8 cellular contexts compared by ENCODE assay signal in genomic region chr9:96021616-96022444, GRCh38.
DNase-seq lines count a peak whose midpoint lies in the region; ATAC-seq, FAIRE-seq and TF ChIP-seq lines count a peak whose summit lies in the region.

No MANE protein-coding gene starts in this region.

- H3K4me3 ChIP-seq in GM12878 (peak overlapping the region; percentile 73; the same call in 1 of the 2 replicates), spleen (peak overlapping the region; percentile 39 to 69 (median 49))

- no peak overlapping the region; the same call in 1 of the 2 replicates for H3K9ac ChIP-seq in GM12878 (ENCODE audit: control insufficient read depth, insufficient read depth, low read length)

- peak; percentile 40 for ATAC-seq in activated CD8-positive, alpha-beta memory T cell treated with anti-CD3 and anti-CD28 coated beads, Interleukin-2, amount 10 ng/mL, durations not matched to agents 7 days and 5 days
- ATAC-seq in GM12878: peak; percentile 44
- no peak for ATAC-seq in HG02610 (IDR thresholded peaks at IDR 0.05; ENCODE audit: unreplicated experiment)
- no peak for ATAC-seq in HG02970 (IDR thresholded peaks at IDR 0.05; ENCODE audit: low FRiP score, unreplicated experiment)

- H3K79me2 ChIP-seq in GM12878 (ENCODE audit: control insufficient read depth, insufficient read depth, low read length): no peaks in the 10 kb centered on the region

- DNase-seq in activated CD8-positive, alpha-beta memory T cell treated with anti-CD3 and anti-CD28 coated beads, Interleukin-2, amount 10 ng/mL, durations not matched to agents 7 days and 5 days: no peak
- no peak for DNase-seq in activated CD8-positive, alpha-beta memory T cell treated with anti-CD3 and anti-CD28 coated beads for 24 hours
- DNase-seq in GM12878 (ENCODE audit: low read depth, low spot score) (no peak), immature natural killer cell (peak in 1 of 3 donors; percentile 25), spleen (no peak), cerebellum (ENCODE audit: low spot score) (no peak)

- no peak overlapping the region for H2AFZ ChIP-seq in GM12878 (ENCODE audit: control insufficient read depth, low read depth, low read length)

- H3K4me1 ChIP-seq in GM12878 (ENCODE audit: control insufficient read depth, insufficient read depth, low read length) (peaks cover 5% of the 10 kb centered on the region; the same call in 1 of the 2 replicates), spleen (peaks cover 22 to 51% (median 32%) of the 10 kb centered on the region in 6 donors)

- H3K9me3 ChIP-seq in GM12878 (replicated peaks; ENCODE audit: control insufficient read depth, insufficient read depth, low read length) (no peaks in the 10 kb centered on the region), spleen (no peaks in the 10 kb centered on the region)

- no peaks in the 10 kb centered on the region; the same call in 1 of the 2 replicates for H4K20me1 ChIP-seq in GM12878 (ENCODE audit: control insufficient read depth, insufficient read depth)

- peak overlapping the region; percentile 87 for H3K4me2 ChIP-seq in GM12878 (ENCODE audit: control insufficient read depth, insufficient read depth)

- CTCF ChIA-PET in activated CD8-positive, alpha-beta memory T cell treated with anti-CD3 and anti-CD28 coated beads, Interleukin-2, amount 10 ng/mL, durations not matched to agents 7 days and 5 days (lab: Charles Lee): no interaction called here
- CTCF ChIA-PET in GM12878 (lab: Yijun Ruan, JAX): no interaction called here

- peak overlapping the region; percentile 90 for H3K27ac Mint-ChIP-seq in activated CD8-positive, alpha-beta memory T cell treated with anti-CD3 and anti-CD28 coated beads, Interleukin-2, amount 10 ng/mL, durations not matched to agents 7 days and 5 days
- H3K27ac Mint-ChIP-seq in immature natural killer cell: peak overlapping the region; percentile 89 to 97 (median 93)

- no peak for TF ChIP-seq EP300 in GM12878 (IDR thresholded peaks at IDR 0.05; ENCODE audit: borderline replicate concordance in 1 of 2, control insufficient read depth in 1 of 2, low read depth in 2 of 2, low read length in 2 of 2)

- POLR2A ChIA-PET in GM12878 (lab: Charles Lee): no interaction called here

- H3K9me3 Mint-ChIP-seq in activated CD8-positive, alpha-beta memory T cell treated with anti-CD3 and anti-CD28 coated beads, Interleukin-2, amount 10 ng/mL, durations not matched to agents 7 days and 5 days (ENCODE audit: low read depth): peaks cover 3% of the 10 kb centered on the region
- peaks cover 0 to 3% (median 0%) of the 10 kb centered on the region in 6 donors for H3K9me3 Mint-ChIP-seq in immature natural killer cell

- BruUV-seq in GM12878 (replicated peaks; lab: Mats Ljungman, UMichigan): no TSS peak

- H3K36me3 ChIP-seq in GM12878 (ENCODE audit: control insufficient read depth in 2 of 2, insufficient read depth in 2 of 2, low read length in 1 of 2) (no peaks in the 10 kb centered on the region; a peak in 1 of 4 replicates), spleen (peaks cover 0 to 11% (median 1%) of the 10 kb centered on the region in 6 donors)

- H3K27me3 Mint-ChIP-seq in activated CD8-positive, alpha-beta memory T cell treated with anti-CD3 and anti-CD28 coated beads, Interleukin-2, amount 10 ng/mL, durations not matched to agents 7 days and 5 days: peaks cover 11% of the 10 kb centered on the region
- peaks cover 15 to 34% (median 21%) of the 10 kb centered on the region in 3 donors for H3K27me3 Mint-ChIP-seq in immature natural killer cell (ENCODE audit: low read depth in 3 of 3)

- H3K4me1 Mint-ChIP-seq in activated CD8-positive, alpha-beta memory T cell treated with anti-CD3 and anti-CD28 coated beads, Interleukin-2, amount 10 ng/mL, durations not matched to agents 7 days and 5 days: peaks cover 66% of the 10 kb centered on the region
- H3K4me1 Mint-ChIP-seq in immature natural killer cell: peaks cover 81 to 87% of the 10 kb centered on the region in 2 donors

- SMC1A ChIA-PET in GM12878 (lab: Charles Lee; ENCODE audit: uncharacterized antibody, unreplicated experiment): no interaction called here

- no peak for FAIRE-seq in GM12878 (lab: Jason Lieb, UNC)

- peaks cover 15 to 22% of the 10 kb centered on the region in 2 experiments for H3K27me3 ChIP-seq in GM12878 (replicated peaks in 1 of 2; ENCODE audit: control insufficient read depth in 2 of 2, insufficient read depth in 2 of 2, low read length in 1 of 2)
- peaks cover 0 to 71% (median 30%) of the 10 kb centered on the region in 7 donors for H3K27me3 ChIP-seq in spleen (replicated peaks in 1 of 7)

- H3K27ac ChIP-seq in GM12878 (ENCODE audit: control insufficient read depth, insufficient read depth) (no peak overlapping the region), spleen (peak overlapping the region in 7 of 8 donors; percentile 54 to 85 (median 75))

- H3K4me3 Mint-ChIP-seq in activated CD8-positive, alpha-beta memory T cell treated with anti-CD3 and anti-CD28 coated beads, Interleukin-2, amount 10 ng/mL, durations not matched to agents 7 days and 5 days: peak overlapping the region; percentile 78
- peak overlapping the region; percentile 79 to 91 (median 89) for H3K4me3 Mint-ChIP-seq in immature natural killer cell

- TF ChIP-seq POLR2A in GM12878 (IDR thresholded peaks at IDR 0.05; ENCODE audit: low read depth, low read length) (no peak), spleen (IDR thresholded peaks at IDR 0.05) (no peak)

- 7% methylated on average over 26 of the region's 68 CpGs for WGBS in GM12878 (ENCODE audit: insufficient coverage, insufficient replicate concordance, low lambda C conversion rate, missing lambda C conversion rate)
- 1 to 4% (median 1%) methylated on average over 26 to 68 of the region's 68 CpGs for WGBS in spleen, 5 donors

- intact Hi-C loops in GM12878 (cut with micrococcal nuclease; ENCODE audit: unreplicated experiment): no loop called here
- intact Hi-C loops in spleen (cut with DNase I; ENCODE audit: low total_unique reads): no loop called here

- TF ChIP-seq CTCF in GM12878 (IDR thresholded peaks at IDR 0.05 in 2 of 3, conservative IDR thresholded peaks at IDR 0.05 in 1 of 3; ENCODE audit: control insufficient read depth in 2 of 3, extremely low read depth in 1 of 3, insufficient read depth in 1 of 3, low read depth in 3 of 3, low read length in 3 of 3) (no peak), spleen (IDR thresholded peaks at IDR 0.05 in 8 of 11, conservative IDR thresholded peaks at IDR 0.05 in 3 of 11) (no peak)

- H3K36me3 Mint-ChIP-seq in activated CD8-positive, alpha-beta memory T cell treated with anti-CD3 and anti-CD28 coated beads, Interleukin-2, amount 10 ng/mL, durations not matched to agents 7 days and 5 days: peaks cover 17% of the 10 kb centered on the region
- peaks cover 0 to 5% (median 4%) of the 10 kb centered on the region in 3 donors for H3K36me3 Mint-ChIP-seq in immature natural killer cell

- RAD21 ChIA-PET in GM12878 (lab: Charles Lee; ENCODE audit: unreplicated experiment): no interaction called here

- in situ Hi-C loops in GM12878 (cut with MboI): no loop called here

- no peak for TF ChIP-seq RAD21 in GM12878 (IDR thresholded peaks at IDR 0.05; ENCODE audit: insufficient read depth, low read depth, low read length)

TF ChIP-seq in GM12878, 131 proteins besides CTCF, POLR2A, EP300 and RAD21:
- TF ChIP-seq SUPT20H (IDR thresholded peaks at IDR 0.05; ENCODE audit: borderline replicate concordance, control insufficient read depth, low read depth, low read length) (no peak), EZH2 (IDR thresholded peaks at IDR 0.05; ENCODE audit: borderline replicate concordance, control insufficient read depth, low read depth, low read length) (peak; percentile 99; the same call in 1 of the 2 replicates)
- TF ChIP-seq, protein P1, sequence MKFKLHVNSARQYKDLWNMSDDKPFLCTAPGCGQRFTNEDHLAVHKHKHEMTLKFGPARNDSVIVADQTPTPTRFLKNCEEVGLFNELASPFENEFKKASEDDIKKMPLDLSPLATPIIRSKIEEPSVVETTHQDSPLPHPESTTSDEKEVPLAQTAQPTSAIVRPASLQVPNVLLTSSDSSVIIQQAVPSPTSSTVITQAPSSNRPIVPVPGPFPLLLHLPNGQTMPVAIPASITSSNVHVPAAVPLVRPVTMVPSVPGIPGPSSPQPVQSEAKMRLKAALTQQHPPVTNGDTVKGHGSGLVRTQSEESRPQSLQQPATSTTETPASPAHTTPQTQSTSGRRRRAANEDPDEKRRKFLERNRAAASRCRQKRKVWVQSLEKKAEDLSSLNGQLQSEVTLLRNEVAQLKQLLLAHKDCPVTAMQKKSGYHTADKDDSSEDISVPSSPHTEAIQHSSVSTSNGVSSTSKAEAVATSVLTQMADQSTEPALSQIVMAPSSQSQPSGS (IDR thresholded peaks at IDR 0.05; ENCODE audit: low read length): no peak

Comparison
In these comparisons a context has a peak if more than half of its experiments do, and no peak if none do; other contexts are left out.
1. ATAC-seq: peak in activated CD8-positive, alpha-beta memory T cell treated with anti-CD3 and anti-CD28 coated beads, Interleukin-2, amount 10 ng/mL, durations not matched to agents 7 days and 5 days (single experiment) and GM12878 (single experiment); none in HG02610 (single experiment) and HG02970 (single experiment).